Comparison of ENCODE assay signal across 8 cellular contexts in genomic region chr19:45677351-45678230, GRCh38.
DNase-seq lines count a peak whose midpoint lies in the region; ATAC-seq and TF ChIP-seq lines count a peak whose summit lies in the region.

No MANE protein-coding gene starts in this region.

- H3K9me3 ChIP-seq in mucosa of stomach (ENCODE audit: control insufficient read depth, low read length), result no peaks in the 10 kb centered on the region

- peak; percentile 73 for DNase-seq in AG08396 (ENCODE audit: low spot score)
- DNase-seq in NCI-H69 (lab: John Stamatoyannopoulos, UW), result peak; percentile 93
- peak; percentile 85 for DNase-seq in activated T-cell treated with anti-CD3 and anti-CD28 coated beads for 48 hours (ENCODE audit: low read depth)
- DNase-seq in erythroblast (lab: John Stamatoyannopoulos, UW), result peak; percentile 89 to 91
- DNase-seq in stimulated activated CD8-positive, alpha-beta memory T cell treated with anti-CD3 and anti-CD28 coated beads, Interleukin-7, amount 100 ng/mL, for 48 hours (ENCODE audit: extremely low read depth in 1 of 2, low read depth in 1 of 2), result peak; percentile 45 to 88
- DNase-seq in D341Med (ENCODE audit: low spot score), result no peak

- peaks cover 9% of the 10 kb centered on the region for H3K27me3 ChIP-seq in mucosa of stomach (ENCODE audit: control insufficient read depth, insufficient read depth, low read length)

- TF ChIP-seq POLR2A in erythroblast (IDR thresholded peaks at IDR 0.05; ENCODE audit: low read length), result no peak

- no peaks in the 10 kb centered on the region for H3K36me3 ChIP-seq in mucosa of stomach (ENCODE audit: control insufficient read depth, insufficient read depth, low read length)

- peak overlapping the region; percentile 19 for H3K4me3 ChIP-seq in mucosa of stomach (ENCODE audit: low read length)

- peak overlapping the region; percentile 22 for H3K9ac ChIP-seq in mucosa of stomach (ENCODE audit: low read length)

- peaks cover 26% of the 10 kb centered on the region for H3K4me1 ChIP-seq in mucosa of stomach (ENCODE audit: control insufficient read depth, insufficient read depth, low read length)

- ATAC-seq in GM21529 (IDR thresholded peaks at IDR 0.05; ENCODE audit: unreplicated experiment), result peak; percentile 45
